24 cellular contexts compared by ENCODE assay signal in the genomic region with DNA sequence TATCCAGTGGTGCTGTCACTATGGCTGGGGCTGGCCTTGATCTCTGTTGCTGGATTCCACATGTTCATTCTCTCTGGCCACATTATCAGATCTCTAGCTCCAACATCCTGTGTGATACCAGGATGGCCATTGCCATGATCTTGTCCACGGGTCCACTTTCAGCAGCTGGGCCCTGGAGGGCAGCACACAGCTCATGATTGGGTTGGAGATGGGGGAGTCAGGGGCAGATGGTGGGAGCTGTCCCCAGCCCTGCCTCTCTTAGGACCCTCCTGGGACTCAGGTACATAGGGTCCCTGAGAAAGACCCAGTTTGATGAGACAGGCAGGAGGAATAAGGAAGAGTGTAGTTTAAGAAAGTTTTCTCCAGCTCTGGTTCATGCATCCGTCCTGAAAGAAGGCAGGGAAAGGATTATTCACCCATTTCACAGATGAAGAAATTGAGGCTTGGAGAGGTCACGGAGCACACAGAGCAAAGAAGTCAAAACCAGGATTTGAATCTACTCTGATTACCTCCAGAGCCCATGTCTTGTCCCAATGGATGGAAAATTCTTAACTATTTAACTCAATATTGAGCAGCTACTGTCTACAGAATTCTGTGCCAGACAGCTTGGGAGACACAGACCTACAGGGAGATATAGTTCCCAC.
"Had no signal": no experiment of that assay in that cellular context is flagged by ENCODE, and none has a peak within 500 bp of the region (broad histone marks: within the 10 kb centered on the region; RNA-seq: fewer than 3 reads in every experiment).

No MANE protein-coding gene starts in this region.

- H3K4me1 ChIP-seq: colonic mucosa, right lobe of liver had no signal

- ATAC-seq: activated CD4-positive, alpha-beta T cell treated with anti-CD3 and anti-CD28 coated beads for 36 hours; effector memory CD8-positive, alpha-beta T cell; right lobe of liver; stimulated activated memory B cell treated with anti-CD40 and anti-IgM and Interleukin-4, amounts not matched to agents 10 μg/mL and 1 μg/mL and 100 μg/mL, for 72 hours had no signal

- H3K36me3 Mint-ChIP-seq: activated naive CD4-positive, alpha-beta T cell treated with anti-CD3 and anti-CD28 coated beads, Interleukin-2, amount 10 ng/mL, durations not matched to agents 7 days and 5 days; stimulated activated memory B cell treated with anti-CD40 and anti-IgM and Interleukin-4, amounts not matched to agents 10 μg/mL and 1 μg/mL and 100 μg/mL, for 72 hours had no signal

- H3K27me3 Mint-ChIP-seq: activated B cell treated with CpG ODN at 0.5 μM for 24 hours; stimulated activated memory B cell treated with anti-CD40 and anti-IgM and Interleukin-4, amounts not matched to agents 10 μg/mL and 1 μg/mL and 100 μg/mL, for 72 hours had no signal

- H3K27me3 ChIP-seq: colonic mucosa, dorsolateral prefrontal cortex, esophagus muscularis mucosa, right lobe of liver, testis, upper lobe of left lung had no signal

- H3K36me3 ChIP-seq: colonic mucosa, esophagus muscularis mucosa, right lobe of liver, upper lobe of left lung had no signal

- H3K9me3 ChIP-seq: colonic mucosa, esophagus muscularis mucosa, right lobe of liver, testis, upper lobe of left lung had no signal

- DNase-seq: activated B cell treated with CpG ODN at 0.5 μM for 24 hours; activated CD4-positive, alpha-beta T cell treated with anti-CD3 and anti-CD28 coated beads for 36 hours; activated CD4-positive, alpha-beta T cell treated with anti-CD3 and anti-CD28 coated beads, Interleukin-2, amount 50 U/mL, for 4 hours; activated CD8-positive, alpha-beta memory T cell treated with anti-CD3 and anti-CD28 coated beads for 24 hours; activated CD8-positive, alpha-beta memory T cell treated with anti-CD3 and anti-CD28 coated beads, Interleukin-2, amount 50 U/mL, for 4 hours; activated naive CD4-positive, alpha-beta T cell treated with anti-CD3 and anti-CD28 coated beads, Interleukin-2, amount 10 ng/mL, durations not matched to agents 7 days and 5 days; activated T-cell treated with anti-CD3 and anti-CD28 coated beads, Interleukin-2, amount 50 U/mL, for 24 hours; colonic mucosa; effector memory CD8-positive, alpha-beta T cell; glutamatergic neuron; hypothalamus; small intestine; stimulated activated CD4-positive, alpha-beta T cell treated with anti-CD3 and anti-CD28 coated beads, Interleukin-15, amount 100 ng/mL, for 24 hours; T1000; testis had no signal

- H3K4me1 Mint-ChIP-seq: activated CD4-positive, alpha-beta T cell treated with anti-CD3 and anti-CD28 coated beads for 36 hours; activated naive CD4-positive, alpha-beta T cell treated with anti-CD3 and anti-CD28 coated beads, Interleukin-2, amount 10 ng/mL, durations not matched to agents 7 days and 5 days; central memory CD8-positive, alpha-beta T cell had no signal

- H3K4me3 Mint-ChIP-seq: activated B cell treated with CpG ODN at 0.5 μM for 24 hours; activated CD4-positive, alpha-beta T cell treated with anti-CD3 and anti-CD28 coated beads for 36 hours; activated naive CD4-positive, alpha-beta T cell treated with anti-CD3 and anti-CD28 coated beads, Interleukin-2, amount 10 ng/mL, durations not matched to agents 7 days and 5 days; activated T-cell treated with anti-CD3 and anti-CD28 coated beads, Interleukin-2, amount 50 U/mL, for 24 hours; central memory CD8-positive, alpha-beta T cell; effector memory CD8-positive, alpha-beta T cell; neural crest cell; stimulated activated memory B cell treated with anti-CD40 and anti-IgM and Interleukin-4, amounts not matched to agents 10 μg/mL and 1 μg/mL and 100 μg/mL, for 72 hours; T-helper 1 cell treated with Interleukin-12 subunit alpha and Interleukin-12 subunit beta and Interleukin-4 antibody, amounts not matched to agents 30 μg/mL and 1 μg/mL, for 36 hours had no signal

- H3K4me3 ChIP-seq: colonic mucosa, dorsolateral prefrontal cortex, esophagus muscularis mucosa, right lobe of liver, testis, upper lobe of left lung had no signal

- H3K27ac Mint-ChIP-seq: activated B cell treated with CpG ODN at 0.5 μM for 24 hours; activated CD4-positive, alpha-beta T cell treated with anti-CD3 and anti-CD28 coated beads for 36 hours; activated naive CD4-positive, alpha-beta T cell treated with anti-CD3 and anti-CD28 coated beads, Interleukin-2, amount 10 ng/mL, durations not matched to agents 7 days and 5 days; activated T-cell treated with anti-CD3 and anti-CD28 coated beads, Interleukin-2, amount 50 U/mL, for 24 hours; activated T-helper 2 cell treated with anti-CD3 and anti-CD28 coated beads, Interferon-gamma antibody, Interleukin-2, Interleukin-4, amounts not matched to agents 10 μg/mL and 5 μg/mL and 100 μg/mL, durations not matched to agents 14 hours and 24 hours and 36 hours; effector memory CD8-positive, alpha-beta T cell; stimulated activated memory B cell treated with anti-CD40 and anti-IgM and Interleukin-4, amounts not matched to agents 10 μg/mL and 1 μg/mL and 100 μg/mL, for 72 hours; T-helper 1 cell treated with Interleukin-12 subunit alpha and Interleukin-12 subunit beta and Interleukin-4 antibody, amounts not matched to agents 30 μg/mL and 1 μg/mL, for 36 hours had no signal

- H3K27ac ChIP-seq: colonic mucosa, esophagus muscularis mucosa, right lobe of liver, testis, upper lobe of left lung had no signal

- H3K9me3 Mint-ChIP-seq: activated B cell treated with CpG ODN at 0.5 μM for 24 hours; activated naive CD4-positive, alpha-beta T cell treated with anti-CD3 and anti-CD28 coated beads, Interleukin-2, amount 10 ng/mL, durations not matched to agents 7 days and 5 days; activated T-cell treated with anti-CD3 and anti-CD28 coated beads, Interleukin-2, amount 50 U/mL, for 24 hours; activated T-helper 2 cell treated with anti-CD3 and anti-CD28 coated beads, Interferon-gamma antibody, Interleukin-2, Interleukin-4, amounts not matched to agents 10 μg/mL and 5 μg/mL and 100 μg/mL, durations not matched to agents 14 hours and 24 hours and 36 hours; central memory CD8-positive, alpha-beta T cell; effector memory CD8-positive, alpha-beta T cell; neural crest cell; stimulated activated memory B cell treated with anti-CD40 and anti-IgM and Interleukin-4, amounts not matched to agents 10 μg/mL and 1 μg/mL and 100 μg/mL, for 72 hours; T-helper 1 cell treated with Interleukin-12 subunit alpha and Interleukin-12 subunit beta and Interleukin-4 antibody, amounts not matched to agents 30 μg/mL and 1 μg/mL, for 36 hours had no signal
